20 cellular contexts compared by ENCODE assay signal in genomic region chr15:35727627-35728026, GRCh38.
A peak's percentile ranks its signal among the peaks of the same experiment; 100 is the strongest.
DNase-seq lines count a peak whose midpoint lies in the region; ATAC-seq and TF ChIP-seq lines count a peak whose summit lies in the region.
"Had no signal": no experiment of that assay in that cellular context is flagged by ENCODE, and none has a peak within 500 bp of the region (broad histone marks: within the 10 kb centered on the region; RNA-seq: fewer than 3 reads in every experiment).

No MANE protein-coding gene starts in this region.

- H3K36me3 ChIP-seq in Caco-2 (ENCODE audit: control insufficient read depth, insufficient read depth, low read length): no peaks in the 10 kb centered on the region
- H3K36me3 ChIP-seq: BE2C, Peyer's patch had no signal

- H3K36me3 Mint-ChIP-seq in Caco-2 (ENCODE audit: insufficient read depth, unreplicated experiment) (peaks cover 5% of the 10 kb centered on the region), nephron (ENCODE audit: low read depth) (no peaks in the 10 kb centered on the region), progenitor cell of endocrine pancreas (ENCODE audit: insufficient read depth) (no peaks in the 10 kb centered on the region)
- H3K36me3 Mint-ChIP-seq: CD4-positive, CD25-positive, alpha-beta regulatory T cell had no signal

- H3K27ac Mint-ChIP-seq in Caco-2 (ENCODE audit: unreplicated experiment) (peak overlapping the region; percentile 80), nephron (peak overlapping the region; percentile 6 to 65 (median 23)), progenitor cell of endocrine pancreas (peak overlapping the region; percentile 95)
- H3K27ac Mint-ChIP-seq: CD4-positive, CD25-positive, alpha-beta regulatory T cell had no signal

- no peak for TF ChIP-seq CTCF in Caco-2 (IDR thresholded peaks at IDR 0.05; ENCODE audit: insufficient read depth in 1 of 2, low read depth in 1 of 2, low read length in 1 of 2, severe bottlenecking in 1 of 2, unreplicated experiment in 1 of 2)
- TF ChIP-seq CTCF in VCaP (conservative IDR thresholded peaks at IDR 0.05): no peak
- TF ChIP-seq CTCF in nephron (IDR thresholded peaks at IDR 0.05; ENCODE audit: unreplicated experiment in 3 of 3): no peak
- TF ChIP-seq CTCF in progenitor cell of endocrine pancreas (IDR thresholded peaks at IDR 0.05; ENCODE audit: unreplicated experiment): no peak

- H3K4me3 Mint-ChIP-seq in Caco-2 (ENCODE audit: unreplicated experiment): no peak overlapping the region
- no peak overlapping the region for H3K4me3 Mint-ChIP-seq in nephron
- H3K4me3 Mint-ChIP-seq in progenitor cell of endocrine pancreas (ENCODE audit: low read depth): no peak overlapping the region
- H3K4me3 Mint-ChIP-seq: CD4-positive, CD25-positive, alpha-beta regulatory T cell had no signal

- DNase-seq in Caco-2 (no peak), progenitor cell of endocrine pancreas (ENCODE audit: low spot score, unreplicated experiment) (no peak)
- DNase-seq: 8988T; ACHN; BE2C; CD4-positive, CD25-positive, alpha-beta regulatory T cell; KBM-7; MV-4-11; NCI-H1105; NCI-H1436 treated with DMSO at 0.1 percent for 48 hours; NCI-H187 treated with DMSO at 0.1 percent for 48 hours; NCI-H524 treated with DMSO at 0.1 percent for 48 hours; Peyer's patch; SHP77 treated with DMSO at 0.1 percent for 48 hours had no signal

- peaks cover 18% of the 10 kb centered on the region for H3K4me1 ChIP-seq in Caco-2
- H3K4me1 ChIP-seq: Peyer's patch had no signal

- ATAC-seq in HG03439 (IDR thresholded peaks at IDR 0.05; ENCODE audit: unreplicated experiment) (no peak), HG03175 (IDR thresholded peaks at IDR 0.05; ENCODE audit: unreplicated experiment) (no peak), GM18861 (IDR thresholded peaks at IDR 0.05; ENCODE audit: unreplicated experiment) (no peak)
- ATAC-seq: GM12878 had no signal

- H3K9me3 Mint-ChIP-seq in Caco-2 (ENCODE audit: unreplicated experiment) (peaks cover 10% of the 10 kb centered on the region), nephron (no peaks in the 10 kb centered on the region), progenitor cell of endocrine pancreas (ENCODE audit: low read depth) (peaks cover 4% of the 10 kb centered on the region)

- no peaks in the 10 kb centered on the region for H3K9me3 ChIP-seq in Caco-2
- H3K9me3 ChIP-seq: BE2C, Peyer's patch had no signal

- BruUV-seq in Caco-2 (replicated peaks; lab: Mats Ljungman, UMichigan): no TSS peak

- H3K27ac ChIP-seq in VCaP: peak overlapping the region; percentile 81
- H3K27ac ChIP-seq: Peyer's patch had no signal

- H3K27me3 Mint-ChIP-seq in Caco-2 (ENCODE audit: insufficient read depth, unreplicated experiment): no peaks in the 10 kb centered on the region
- no peaks in the 10 kb centered on the region for H3K27me3 Mint-ChIP-seq in nephron (ENCODE audit: low read depth)
- no peaks in the 10 kb centered on the region for H3K27me3 Mint-ChIP-seq in progenitor cell of endocrine pancreas

- H3K27me3 ChIP-seq in Caco-2 (replicated peaks; ENCODE audit: control insufficient read depth, insufficient read depth, low read length): no peaks in the 10 kb centered on the region
- H3K27me3 ChIP-seq: BE2C, Peyer's patch had no signal

- H3K4me1 Mint-ChIP-seq in Caco-2 (ENCODE audit: low read depth, unreplicated experiment) (peaks cover 25% of the 10 kb centered on the region), nephron (peaks cover 5% of the 10 kb centered on the region), progenitor cell of endocrine pancreas (ENCODE audit: low read depth) (peaks cover 35% of the 10 kb centered on the region)
- H3K4me1 Mint-ChIP-seq: CD4-positive, CD25-positive, alpha-beta regulatory T cell had no signal

- intact Hi-C loops in Caco-2 (cut with micrococcal nuclease; ENCODE audit: unreplicated experiment): loop anchor here (1.0 kb wide), 1 partner anchor 29 kb away; no protein-coding TSS in a partner anchor

- no peak overlapping the region for H3K4me3 ChIP-seq in Caco-2 (ENCODE audit: low read depth, low read length)
- H3K4me3 ChIP-seq: GM12878, Peyer's patch had no signal

- POLR2A ChIA-PET in Caco-2 (lab: Charles Lee): no interaction called here

- CTCF ChIA-PET in Caco-2 (lab: Charles Lee): no interaction called here

Comparison
In these comparisons a context has a peak if more than half of its experiments do, and no peak if none do; other contexts are left out.
1. H3K27ac Mint-ChIP-seq: peak in every context shown above with its lines; median percentile 95 in progenitor cell of endocrine pancreas; 80 in Caco-2; 23 in nephron.